In genomic region chr1:219383273-219383672, GRCh38 we compare ENCODE assay signal across 9 cellular contexts.
"Had no signal": no experiment of that assay in that cellular context is flagged by ENCODE, and none has a peak within 500 bp of the region (broad histone marks: within the 10 kb centered on the region; RNA-seq: fewer than 3 reads in every experiment).

No MANE protein-coding gene starts in this region.

- FAIRE-seq: HepG2 had no signal

- DNase-seq: GM23248, GOT3, H7, HFFc6 had no signal

- H3K27me3 Mint-ChIP-seq: IgD-negative memory B cell had no signal

- ATAC-seq: HCT116, HepG2 had no signal

- H3K4me1 Mint-ChIP-seq: IgD-negative memory B cell had no signal

- H2AFZ ChIP-seq: GM23248 had no signal

- H3K27ac Mint-ChIP-seq: HFFc6, IgD-negative memory B cell had no signal

- H3K4me3 ChIP-seq: GM23248, HAP-1 had no signal

- H3K9me3 ChIP-seq: HAP-1 had no signal

- H3K9ac ChIP-seq: GM23248 had no signal

- H3K27ac ChIP-seq: GM23248, HL-60 had no signal

- H3K4me3 Mint-ChIP-seq: HFFc6, IgD-negative memory B cell had no signal

- H3K36me3 ChIP-seq: HAP-1 had no signal
